1 cellular context compared by ENCODE assay signal in the genomic region with DNA sequence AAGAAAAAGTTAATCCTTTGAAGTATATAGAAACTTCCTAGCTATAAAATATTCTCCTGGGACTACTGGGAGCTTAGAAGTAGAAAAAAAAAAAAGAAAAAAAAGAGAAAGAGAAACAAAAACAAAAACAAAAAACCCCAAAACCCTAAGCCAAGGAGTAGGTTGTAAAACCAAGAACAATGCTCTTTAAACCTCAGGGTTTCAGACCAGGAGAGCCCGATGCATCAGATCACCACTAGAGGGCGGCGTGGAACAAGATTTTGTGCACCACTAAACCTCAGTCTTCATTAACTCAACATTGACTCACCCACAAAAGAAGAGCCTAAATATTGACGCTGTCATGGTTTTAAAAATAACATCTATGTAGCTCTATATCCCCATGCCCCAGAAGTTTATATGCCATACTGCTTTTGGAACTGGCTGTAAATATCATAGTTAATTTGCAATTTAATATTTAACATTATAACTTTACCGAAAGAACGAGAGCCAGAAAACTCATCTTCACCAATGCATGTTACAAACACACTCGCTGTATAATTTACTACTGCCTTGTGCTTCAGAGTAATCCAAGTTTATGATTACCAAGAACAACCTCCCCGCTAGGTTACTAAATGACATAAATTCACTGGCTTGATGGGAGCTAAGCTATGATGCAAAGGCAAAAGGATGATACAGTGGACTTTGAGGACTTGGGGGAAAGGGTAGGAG.
TF ChIP-seq lines count a peak whose summit lies in the region.

No MANE protein-coding gene starts in this region.

TF ChIP-seq in K562, 482 proteins besides CTCF, POLR2A, EP300 and RAD21 (continued from another document):
- TF ChIP-seq, protein P1, sequence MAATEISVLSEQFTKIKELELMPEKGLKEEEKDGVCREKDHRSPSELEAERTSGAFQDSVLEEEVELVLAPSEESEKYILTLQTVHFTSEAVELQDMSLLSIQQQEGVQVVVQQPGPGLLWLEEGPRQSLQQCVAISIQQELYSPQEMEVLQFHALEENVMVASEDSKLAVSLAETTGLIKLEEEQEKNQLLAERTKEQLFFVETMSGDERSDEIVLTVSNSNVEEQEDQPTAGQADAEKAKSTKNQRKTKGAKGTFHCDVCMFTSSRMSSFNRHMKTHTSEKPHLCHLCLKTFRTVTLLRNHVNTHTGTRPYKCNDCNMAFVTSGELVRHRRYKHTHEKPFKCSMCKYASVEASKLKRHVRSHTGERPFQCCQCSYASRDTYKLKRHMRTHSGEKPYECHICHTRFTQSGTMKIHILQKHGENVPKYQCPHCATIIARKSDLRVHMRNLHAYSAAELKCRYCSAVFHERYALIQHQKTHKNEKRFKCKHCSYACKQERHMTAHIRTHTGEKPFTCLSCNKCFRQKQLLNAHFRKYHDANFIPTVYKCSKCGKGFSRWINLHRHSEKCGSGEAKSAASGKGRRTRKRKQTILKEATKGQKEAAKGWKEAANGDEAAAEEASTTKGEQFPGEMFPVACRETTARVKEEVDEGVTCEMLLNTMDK (IDR thresholded peaks at IDR 0.05; ENCODE audit: borderline replicate concordance, insufficient read depth, low read depth, low read length, poor library complexity, severe bottlenecking), result peak; percentile 11
- TF ChIP-seq ARHGAP35 (IDR thresholded peaks at IDR 0.05; ENCODE audit: partially characterized antibody) (no peak), CEBPG (CRISPR knock-in tag; IDR thresholded peaks at IDR 0.05) (no peak), CEBPG (tag; conservative IDR thresholded peaks at IDR 0.05 in 1 of 2, IDR thresholded peaks at IDR 0.05 in 1 of 2) (no peak), SMC3 (conservative IDR thresholded peaks at IDR 0.05; ENCODE audit: insufficient read depth, low read depth, low read length) (peak; percentile 89), FOSL1 (tag; conservative IDR thresholded peaks at IDR 0.05) (peak; percentile 66), SUPT5H (IDR thresholded peaks at IDR 0.05) (no peak), DMBX1 (CRISPR knock-in tag; IDR thresholded peaks at IDR 0.05; ENCODE audit: borderline replicate concordance) (no peak), HDAC8 (tag; IDR thresholded peaks at IDR 0.05) (no peak), HDAC2 (IDR thresholded peaks at IDR 0.05) (0 out of 2 replicates have a peak, but pooled peaks have one; percentile 37), CC2D1A (IDR thresholded peaks at IDR 0.05) (peak; percentile 80), HSF4 (CRISPR knock-in tag; IDR thresholded peaks at IDR 0.05; ENCODE audit: borderline replicate concordance) (no peak), TOE1 (IDR thresholded peaks at IDR 0.05; ENCODE audit: borderline replicate concordance) (peak; percentile 39; the same call in 1 of the 2 replicates), TOE1 (CRISPR knock-in tag; IDR thresholded peaks at IDR 0.05; ENCODE audit: borderline replicate concordance, low read depth) (no peak), ZZZ3 (IDR thresholded peaks at IDR 0.05) (peak; percentile 53; the same call in 1 of the 2 replicates), CSDE1 (IDR thresholded peaks at IDR 0.05) (0 out of 4 replicates have a peak, but pooled peaks of 1 of the 2 experiments have one; percentile 19)
- TF ChIP-seq, protein P2, sequence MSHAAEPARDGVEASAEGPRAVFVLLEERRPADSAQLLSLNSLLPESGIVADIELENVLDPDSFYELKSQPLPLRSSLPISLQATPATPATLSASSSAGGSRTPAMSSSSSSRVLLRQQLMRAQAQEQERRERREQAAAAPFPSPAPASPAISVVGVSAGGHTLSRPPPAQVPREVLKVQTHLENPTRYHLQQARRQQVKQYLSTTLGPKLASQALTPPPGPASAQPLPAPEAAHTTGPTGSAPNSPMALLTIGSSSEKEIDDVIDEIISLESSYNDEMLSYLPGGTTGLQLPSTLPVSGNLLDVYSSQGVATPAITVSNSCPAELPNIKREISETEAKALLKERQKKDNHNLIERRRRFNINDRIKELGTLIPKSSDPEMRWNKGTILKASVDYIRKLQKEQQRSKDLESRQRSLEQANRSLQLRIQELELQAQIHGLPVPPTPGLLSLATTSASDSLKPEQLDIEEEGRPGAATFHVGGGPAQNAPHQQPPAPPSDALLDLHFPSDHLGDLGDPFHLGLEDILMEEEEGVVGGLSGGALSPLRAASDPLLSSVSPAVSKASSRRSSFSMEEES (CRISPR knock-in tag; IDR thresholded peaks at IDR 0.05), result no peak
- TF ChIP-seq, protein P3, sequence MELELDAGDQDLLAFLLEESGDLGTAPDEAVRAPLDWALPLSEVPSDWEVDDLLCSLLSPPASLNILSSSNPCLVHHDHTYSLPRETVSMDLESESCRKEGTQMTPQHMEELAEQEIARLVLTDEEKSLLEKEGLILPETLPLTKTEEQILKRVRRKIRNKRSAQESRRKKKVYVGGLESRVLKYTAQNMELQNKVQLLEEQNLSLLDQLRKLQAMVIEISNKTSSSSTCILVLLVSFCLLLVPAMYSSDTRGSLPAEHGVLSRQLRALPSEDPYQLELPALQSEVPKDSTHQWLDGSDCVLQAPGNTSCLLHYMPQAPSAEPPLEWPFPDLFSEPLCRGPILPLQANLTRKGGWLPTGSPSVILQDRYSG (tag; conservative IDR thresholded peaks at IDR 0.05; ENCODE audit: low read depth), result no peak
- TF ChIP-seq, protein P4, sequence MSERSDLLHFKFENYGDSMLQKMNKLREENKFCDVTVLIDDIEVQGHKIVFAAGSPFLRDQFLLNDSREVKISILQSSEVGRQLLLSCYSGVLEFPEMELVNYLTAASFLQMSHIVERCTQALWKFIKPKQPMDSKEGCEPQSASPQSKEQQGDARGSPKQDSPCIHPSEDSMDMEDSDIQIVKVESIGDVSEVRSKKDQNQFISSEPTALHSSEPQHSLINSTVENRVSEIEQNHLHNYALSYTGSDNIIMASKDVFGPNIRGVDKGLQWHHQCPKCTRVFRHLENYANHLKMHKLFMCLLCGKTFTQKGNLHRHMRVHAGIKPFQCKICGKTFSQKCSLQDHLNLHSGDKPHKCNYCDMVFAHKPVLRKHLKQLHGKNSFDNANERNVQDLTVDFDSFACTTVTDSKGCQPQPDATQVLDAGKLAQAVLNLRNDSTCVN (CRISPR knock-in tag; IDR thresholded peaks at IDR 0.05), result no peak
